25 cellular contexts compared by ENCODE assay signal in genomic region chr18:43978174-43978573, GRCh38.
A peak's percentile ranks its signal among the peaks of the same experiment; 100 is the strongest.
DNase-seq lines count a peak whose midpoint lies in the region; ATAC-seq, FAIRE-seq and TF ChIP-seq lines count a peak whose summit lies in the region.
"Had no signal": no experiment of that assay in that cellular context is flagged by ENCODE, and none has a peak within 500 bp of the region (broad histone marks: within the 10 kb centered on the region; RNA-seq: fewer than 3 reads in every experiment).

No MANE protein-coding gene starts in this region.

- no peak overlapping the region for H3K14ac ChIP-seq in mesenchymal stem cell (ENCODE audit: low read length in 2 of 2)

- H3K4ac ChIP-seq in mesenchymal stem cell (ENCODE audit: low read depth in 1 of 2, low read length in 2 of 2), result no peak overlapping the region

- no peaks in the 10 kb centered on the region for H3K27me3 ChIP-seq in OCI-LY3 (ENCODE audit: low read depth, low read length)
- no peaks in the 10 kb centered on the region for H3K27me3 ChIP-seq in hepatocyte
- no peaks in the 10 kb centered on the region for H3K27me3 ChIP-seq in mesenchymal stem cell (ENCODE audit: control insufficient read depth in 1 of 2, insufficient read depth in 1 of 2, low read length in 2 of 2)
- H3K27me3 ChIP-seq: BE2C, BLaER1 had no signal

- H2BK120ac ChIP-seq in mesenchymal stem cell (ENCODE audit: low read depth, low read length), result no peak overlapping the region

- H3K36me3 ChIP-seq in OCI-LY3 (replicated peaks; ENCODE audit: low read depth, low read length), result no peaks in the 10 kb centered on the region
- H3K36me3 ChIP-seq in hepatocyte (replicated peaks; ENCODE audit: insufficient read depth, low read depth), result no peaks in the 10 kb centered on the region
- H3K36me3 ChIP-seq in mesenchymal stem cell (ENCODE audit: control insufficient read depth in 1 of 2, insufficient read depth in 2 of 2, low read depth in 1 of 2, low read length in 2 of 2), result no peaks in the 10 kb centered on the region
- H3K36me3 ChIP-seq: BE2C, BLaER1 had no signal

- no peak overlapping the region for H4K8ac ChIP-seq in mesenchymal stem cell (ENCODE audit: low read length)

- no peak overlapping the region for H4K91ac ChIP-seq in mesenchymal stem cell (ENCODE audit: low read length)

- no peak overlapping the region for H3K4me3 ChIP-seq in OCI-LY3 (ENCODE audit: low read length)
- no peak overlapping the region for H3K4me3 ChIP-seq in hepatocyte
- no peak overlapping the region for H3K4me3 ChIP-seq in mesenchymal stem cell (ENCODE audit: insufficient read depth in 1 of 2, low read depth in 1 of 2, low read length in 2 of 2)
- H3K4me3 ChIP-seq: BLaER1, GM12878 had no signal

- H2AFZ ChIP-seq in OCI-LY3 (ENCODE audit: low read depth, low read length) (0 out of 2 replicates have a peak overlapping the region, but pooled peaks have one; percentile 4), hepatocyte (no peak overlapping the region), mesenchymal stem cell (ENCODE audit: low read depth, low read length) (no peak overlapping the region)

- no peak for TF ChIP-seq POLR2A in GM12891 (IDR thresholded peaks at IDR 0.05; ENCODE audit: low read depth, low read length)

- H3K27ac ChIP-seq in OCI-LY3 (ENCODE audit: low read length) (no peak overlapping the region), hepatocyte (no peak overlapping the region), mesenchymal stem cell (ENCODE audit: low read length, poor library complexity, severe bottlenecking) (no peak overlapping the region)
- H3K27ac ChIP-seq: BLaER1 had no signal

- no peak overlapping the region for H3K18ac ChIP-seq in mesenchymal stem cell (ENCODE audit: low read depth in 1 of 2, low read length in 2 of 2)

- no peak overlapping the region for H3K23ac ChIP-seq in mesenchymal stem cell (ENCODE audit: low read length in 2 of 2)

- no peak overlapping the region for H3K4me2 ChIP-seq in OCI-LY3 (ENCODE audit: low read length)
- H3K4me2 ChIP-seq in hepatocyte, result no peak overlapping the region
- H3K4me2 ChIP-seq in mesenchymal stem cell (ENCODE audit: low read length, poor library complexity, severe bottlenecking), result no peak overlapping the region
- H3K4me2 ChIP-seq: BLaER1 had no signal

- peak; percentile 5 for FAIRE-seq in GM12891 (lab: Jason Lieb, UNC)
- FAIRE-seq: A204.1, GM12878, GM19239 had no signal

- TF ChIP-seq CTCF in OCI-LY3 (IDR thresholded peaks at IDR 0.05; ENCODE audit: low read depth, low read length) (no peak), hepatocyte (IDR thresholded peaks at IDR 0.05; ENCODE audit: poor library complexity) (no peak)

- H3K79me2 ChIP-seq in OCI-LY3 (ENCODE audit: low read length), result no peaks in the 10 kb centered on the region
- no peaks in the 10 kb centered on the region for H3K79me2 ChIP-seq in hepatocyte

- H3K4me1 ChIP-seq in OCI-LY3 (ENCODE audit: low read length), result no peaks in the 10 kb centered on the region
- H3K4me1 ChIP-seq in hepatocyte (ENCODE audit: insufficient read depth), result no peaks in the 10 kb centered on the region
- H3K4me1 ChIP-seq in mesenchymal stem cell (ENCODE audit: control insufficient read depth, insufficient read depth, low read depth, low read length), result no peaks in the 10 kb centered on the region
- H3K4me1 ChIP-seq: BE2C, BLaER1 had no signal

- H3K79me1 ChIP-seq in mesenchymal stem cell (replicated peaks; ENCODE audit: low read length, poor library complexity, severe bottlenecking), result no peaks in the 10 kb centered on the region

- no peak overlapping the region for H2BK15ac ChIP-seq in mesenchymal stem cell (ENCODE audit: low read depth, poor library complexity, severe bottlenecking)

- intact Hi-C loops in Right ventricle myocardium superior (cut with DNase I), result loop anchor here (5.0 kb wide), 1 partner anchor 56 kb away; no protein-coding TSS in a partner anchor

- H2BK5ac ChIP-seq in mesenchymal stem cell (ENCODE audit: low read depth, low read length, poor library complexity, severe bottlenecking), result no peak overlapping the region

- WGBS in hepatocyte (ENCODE audit: low lambda C conversion rate, missing lambda C conversion rate), result 66% methylated on average over 4 of the region's 4 CpGs
- 86% methylated on average over 3 of the region's 4 CpGs for WGBS in mesenchymal stem cell

- no peak overlapping the region for H3K9ac ChIP-seq in OCI-LY3 (ENCODE audit: low read length)
- no peak overlapping the region for H3K9ac ChIP-seq in mesenchymal stem cell (ENCODE audit: low read length)
- H3K9ac ChIP-seq: BLaER1 had no signal

- no peaks in the 10 kb centered on the region for H3K9me2 ChIP-seq in hepatocyte (replicated peaks; ENCODE audit: insufficient read depth)

- ATAC-seq in HG03039 (IDR thresholded peaks at IDR 0.05; ENCODE audit: unreplicated experiment) (no peak), Right ventricle myocardium superior (ENCODE audit: poor library complexity) (no peak)
- ATAC-seq: GM12878 had no signal

- DNase-seq in GM12891 (ENCODE audit: insufficient read length, low spot score), result no peak
- DNase-seq in hepatocyte (ENCODE audit: low spot score), result peak; percentile 38
- no peak for DNase-seq in mesenchymal stem cell
- no peak for DNase-seq in Right ventricle myocardium superior
- DNase-seq: 8988T; ACHN; BE2C; C1 segment of cervical spinal cord; CD4-positive, alpha-beta memory T cell; CD4-positive, CD25-positive, alpha-beta regulatory T cell; CD8-positive, alpha-beta memory T cell; COR-L47; DMS 273 treated with DMSO at 0.1 percent for 48 hours; DMS153; DMS53; DMS79; DND-41; EL; GDM1 had no signal

- H3K9me3 ChIP-seq in OCI-LY3 (ENCODE audit: insufficient read depth, low read length) (no peaks in the 10 kb centered on the region), hepatocyte (ENCODE audit: low read depth) (no peaks in the 10 kb centered on the region), mesenchymal stem cell (ENCODE audit: control insufficient read depth, low read length) (no peaks in the 10 kb centered on the region)
- H3K9me3 ChIP-seq: BE2C, BLaER1 had no signal

- no peak overlapping the region for H2AK5ac ChIP-seq in mesenchymal stem cell (ENCODE audit: low read length, severe bottlenecking)

- no peak overlapping the region for H2BK12ac ChIP-seq in mesenchymal stem cell (ENCODE audit: low read length in 2 of 2)

- H4K20me1 ChIP-seq in OCI-LY3 (ENCODE audit: insufficient read depth, low read length) (no peaks in the 10 kb centered on the region), hepatocyte (ENCODE audit: insufficient read depth, poor library complexity, severe bottlenecking) (no peaks in the 10 kb centered on the region)
- H4K20me1 ChIP-seq: BLaER1 had no signal

TF ChIP-seq in GM12891, 5 proteins besides CTCF, POLR2A, EP300 and RAD21:
- no peak for TF ChIP-seq PAX5 (IDR thresholded peaks at IDR 0.05; ENCODE audit: insufficient read depth, low read length, severe bottlenecking)
- TF ChIP-seq POLR2AphosphoS5 (IDR thresholded peaks at IDR 0.05; ENCODE audit: low read depth, low read length), result no peak
